Comparison of ENCODE assay signal across 14 cellular contexts in genomic region chr3:46924921-46925584, GRCh38. TPM values are rescaled to one million over a fixed set of nuclear protein-coding genes. Genes with fewer than 3 reads are reported as not detected.
A peak's percentile ranks its signal among the peaks of the same experiment; 100 is the strongest.
DNase-seq lines count a peak whose midpoint lies in the region; ATAC-seq and TF ChIP-seq lines count a peak whose summit lies in the region.
"Had no signal": no experiment of that assay in that cellular context is flagged by ENCODE, and none has a peak within 500 bp of the region (broad histone marks: within the 10 kb centered on the region; RNA-seq: fewer than 3 reads in every experiment).

No MANE protein-coding gene starts in this region.

- H3K27ac Mint-ChIP-seq in activated CD8-positive, alpha-beta T cell treated with anti-CD3 and anti-CD28 coated beads, Interleukin-2, amount 10 ng/mL, durations not matched to agents 7 days and 5 days: peak overlapping the region; percentile 83
- H3K27ac Mint-ChIP-seq in activated CD8-positive, alpha-beta T cell treated with anti-CD3 and anti-CD28 coated beads for 36 hours: no peak overlapping the region
- H3K27ac Mint-ChIP-seq in activated naive CD8-positive, alpha-beta T cell treated with anti-CD3 and anti-CD28 coated beads, Interleukin-2, amount 10 ng/mL, durations not matched to agents 7 days and 5 days: peak overlapping the region; percentile 56
- H3K27ac Mint-ChIP-seq in Calu3 (ENCODE audit: unreplicated experiment): no peak overlapping the region

- no peak overlapping the region for H3K4me3 Mint-ChIP-seq in activated CD8-positive, alpha-beta T cell treated with anti-CD3 and anti-CD28 coated beads, Interleukin-2, amount 10 ng/mL, durations not matched to agents 7 days and 5 days
- H3K4me3 Mint-ChIP-seq in activated CD8-positive, alpha-beta T cell treated with anti-CD3 and anti-CD28 coated beads for 36 hours: no peak overlapping the region
- no peak overlapping the region for H3K4me3 Mint-ChIP-seq in activated naive CD8-positive, alpha-beta T cell treated with anti-CD3 and anti-CD28 coated beads, Interleukin-2, amount 10 ng/mL, durations not matched to agents 7 days and 5 days
- H3K4me3 Mint-ChIP-seq in Calu3 (ENCODE audit: low read depth, unreplicated experiment): no peak overlapping the region

- DNase-seq in activated CD8-positive, alpha-beta T cell treated with anti-CD3 and anti-CD28 coated beads, Interleukin-2, amount 10 ng/mL, durations not matched to agents 7 days and 5 days: no peak
- no peak for DNase-seq in activated CD8-positive, alpha-beta T cell treated with anti-CD3 and anti-CD28 coated beads for 36 hours
- DNase-seq in activated naive CD8-positive, alpha-beta T cell treated with anti-CD3 and anti-CD28 coated beads, Interleukin-2, amount 10 ng/mL, durations not matched to agents 7 days and 5 days: peak; percentile 22
- DNase-seq in thyroid gland (no peak), NOMO-1 treated with DMSO at 0.1 percent for 48 hours (lab: John Stamatoyannopoulos, UW; ENCODE audit: unreplicated experiment) (no peak), Calu3 (no peak)
- DNase-seq in effector CD4-positive, alpha-beta T cell: no peak
- DNase-seq: ACHN; foreskin melanocyte; NCI-H1417; stimulated activated naive CD4-positive, alpha-beta T cell treated with Interleukin-2 at 50 U/mL for 16 hours had no signal

- intact Hi-C loops in activated CD8-positive, alpha-beta T cell treated with anti-CD3 and anti-CD28 coated beads for 36 hours (cut with micrococcal nuclease): loop anchor here (5.0 kb wide), 1 partner anchor 72 kb away; no protein-coding TSS in a partner anchor
- intact Hi-C loops in thyroid gland (cut with DNase I) (loop anchor here (5.0 kb wide), 2 partner anchors 42 to 72 kb away; no protein-coding TSS in a partner anchor), Calu3 (cut with micrococcal nuclease; ENCODE audit: unreplicated experiment) (loop anchor here (5.0 kb wide), 1 partner anchor 72 kb away; no protein-coding TSS in a partner anchor)

- BruUV-seq in Calu3 (replicated peaks; lab: Mats Ljungman, UMichigan): no TSS peak

- peaks cover 12% of the 10 kb centered on the region for H3K9me3 Mint-ChIP-seq in activated CD8-positive, alpha-beta T cell treated with anti-CD3 and anti-CD28 coated beads, Interleukin-2, amount 10 ng/mL, durations not matched to agents 7 days and 5 days (ENCODE audit: insufficient read depth)
- H3K9me3 Mint-ChIP-seq in activated CD8-positive, alpha-beta T cell treated with anti-CD3 and anti-CD28 coated beads for 36 hours: peaks cover 5% of the 10 kb centered on the region
- H3K9me3 Mint-ChIP-seq in activated naive CD8-positive, alpha-beta T cell treated with anti-CD3 and anti-CD28 coated beads, Interleukin-2, amount 10 ng/mL, durations not matched to agents 7 days and 5 days: peaks cover 5% of the 10 kb centered on the region
- H3K9me3 Mint-ChIP-seq in Calu3 (ENCODE audit: low read depth, unreplicated experiment): no peaks in the 10 kb centered on the region

- H3K36me3 ChIP-seq in mesodermal cell (ENCODE audit: control insufficient read depth, insufficient read depth, low read length) (peaks cover 84% of the 10 kb centered on the region), thyroid gland (peaks cover 46 to 48% of the 10 kb centered on the region in 2 donors)

- WGBS in mesodermal cell (ENCODE audit: insufficient coverage in 2 of 2), 2 experiments: 94 to 97% methylated on average over 6 to 7 of the region's 10 CpGs
- WGBS in thyroid gland, 2 donors: 77 to 78% methylated on average over 5 to 9 of the region's 10 CpGs

- no peak for ATAC-seq in activated CD8-positive, alpha-beta T cell treated with anti-CD3 and anti-CD28 coated beads, Interleukin-2, amount 10 ng/mL, durations not matched to agents 7 days and 5 days
- ATAC-seq in activated CD8-positive, alpha-beta T cell treated with anti-CD3 and anti-CD28 coated beads for 36 hours: no peak
- no peak for ATAC-seq in activated naive CD8-positive, alpha-beta T cell treated with anti-CD3 and anti-CD28 coated beads, Interleukin-2, amount 10 ng/mL, durations not matched to agents 7 days and 5 days (ENCODE audit: low read depth)
- ATAC-seq: body of pancreas had no signal

- H3K9me3 ChIP-seq in mesodermal cell (ENCODE audit: control insufficient read depth, low read length) (no peaks in the 10 kb centered on the region), thyroid gland (no peaks in the 10 kb centered on the region)
- H3K9me3 ChIP-seq: body of pancreas had no signal

- no peaks in the 10 kb centered on the region for H3K27me3 Mint-ChIP-seq in activated CD8-positive, alpha-beta T cell treated with anti-CD3 and anti-CD28 coated beads, Interleukin-2, amount 10 ng/mL, durations not matched to agents 7 days and 5 days (ENCODE audit: low read depth)
- H3K27me3 Mint-ChIP-seq in activated CD8-positive, alpha-beta T cell treated with anti-CD3 and anti-CD28 coated beads for 36 hours: no peaks in the 10 kb centered on the region
- H3K27me3 Mint-ChIP-seq in activated naive CD8-positive, alpha-beta T cell treated with anti-CD3 and anti-CD28 coated beads, Interleukin-2, amount 10 ng/mL, durations not matched to agents 7 days and 5 days: no peaks in the 10 kb centered on the region
- no peaks in the 10 kb centered on the region for H3K27me3 Mint-ChIP-seq in Calu3 (ENCODE audit: unreplicated experiment)

- peaks cover 2% of the 10 kb centered on the region for H3K4me1 ChIP-seq in mesodermal cell (ENCODE audit: control insufficient read depth, insufficient read depth, low read length, poor library complexity, severe bottlenecking)
- H3K4me1 ChIP-seq in thyroid gland: peaks cover 48 to 52% of the 10 kb centered on the region in 2 donors

- POLR2A ChIA-PET in activated CD8-positive, alpha-beta T cell treated with anti-CD3 and anti-CD28 coated beads, Interleukin-2, amount 10 ng/mL, durations not matched to agents 7 days and 5 days (lab: Charles Lee): interaction anchor here (0.6 to 1.3 kb wide), 3 partner anchors 19 to 69 kb away, joined by 3 read pairs; partner anchors contain the start of gene NBEAL2
- POLR2A ChIA-PET in activated CD8-positive, alpha-beta T cell treated with anti-CD3 and anti-CD28 coated beads for 36 hours (lab: Charles Lee): no interaction called here
- POLR2A ChIA-PET in activated naive CD8-positive, alpha-beta T cell treated with anti-CD3 and anti-CD28 coated beads, Interleukin-2, amount 10 ng/mL, durations not matched to agents 7 days and 5 days (lab: Charles Lee): no interaction called here

- CTCF ChIA-PET in activated CD8-positive, alpha-beta T cell treated with anti-CD3 and anti-CD28 coated beads, Interleukin-2, amount 10 ng/mL, durations not matched to agents 7 days and 5 days (lab: Charles Lee): interaction anchor here (0.8 kb wide), 1 partner anchor 53 kb away, joined by 3 read pairs; no protein-coding TSS in a partner anchor
- CTCF ChIA-PET in activated CD8-positive, alpha-beta T cell treated with anti-CD3 and anti-CD28 coated beads for 36 hours (lab: Charles Lee): interaction anchor here (1.2 to 3.8 kb wide), 5 partner anchors 9 to 74 kb away, joined by 3 to 24 read pairs (median 3); no protein-coding TSS in a partner anchor
- CTCF ChIA-PET in Calu3 (lab: Charles Lee): interaction anchor here (0.7 to 0.8 kb wide), 2 partner anchors 12 to 131 kb away, joined by 3 read pairs; no protein-coding TSS in a partner anchor

- H3K4me3 ChIP-seq in mesodermal cell (ENCODE audit: extremely low read depth, insufficient read depth, low read length, poor library complexity, severe bottlenecking) (no peak overlapping the region), thyroid gland (replicated peaks in 1 of 3) (no peak overlapping the region)
- H3K4me3 ChIP-seq: body of pancreas had no signal

- TF ChIP-seq CTCF in activated CD8-positive, alpha-beta T cell treated with anti-CD3 and anti-CD28 coated beads for 36 hours (IDR thresholded peaks at IDR 0.05): no peak
- no peak for TF ChIP-seq CTCF in thyroid gland (IDR thresholded peaks at IDR 0.05)
- no peak for TF ChIP-seq CTCF in Calu3 (IDR thresholded peaks at IDR 0.05; ENCODE audit: unreplicated experiment)

- peaks cover 59% of the 10 kb centered on the region for H3K4me1 Mint-ChIP-seq in activated CD8-positive, alpha-beta T cell treated with anti-CD3 and anti-CD28 coated beads, Interleukin-2, amount 10 ng/mL, durations not matched to agents 7 days and 5 days (ENCODE audit: low read depth)
- H3K4me1 Mint-ChIP-seq in activated CD8-positive, alpha-beta T cell treated with anti-CD3 and anti-CD28 coated beads for 36 hours (ENCODE audit: low read depth): peaks cover 33% of the 10 kb centered on the region
- H3K4me1 Mint-ChIP-seq in activated naive CD8-positive, alpha-beta T cell treated with anti-CD3 and anti-CD28 coated beads, Interleukin-2, amount 10 ng/mL, durations not matched to agents 7 days and 5 days: peaks cover 45% of the 10 kb centered on the region
- H3K4me1 Mint-ChIP-seq in Calu3 (ENCODE audit: low read depth, unreplicated experiment): peaks cover 12% of the 10 kb centered on the region

- no peak for TF ChIP-seq POLR2A in thyroid gland (IDR thresholded peaks at IDR 0.05)

- peak overlapping the region; percentile 10 for H3K27ac ChIP-seq in mesodermal cell (ENCODE audit: low read depth, low read length, severe bottlenecking)
- peak overlapping the region in 2 of 3 donors; percentile 81 to 88 for H3K27ac ChIP-seq in thyroid gland

- H3K36me3 Mint-ChIP-seq in activated CD8-positive, alpha-beta T cell treated with anti-CD3 and anti-CD28 coated beads, Interleukin-2, amount 10 ng/mL, durations not matched to agents 7 days and 5 days (ENCODE audit: low read depth): peaks cover 68% of the 10 kb centered on the region
- peaks cover 57% of the 10 kb centered on the region for H3K36me3 Mint-ChIP-seq in activated CD8-positive, alpha-beta T cell treated with anti-CD3 and anti-CD28 coated beads for 36 hours (ENCODE audit: low read depth)
- H3K36me3 Mint-ChIP-seq in activated naive CD8-positive, alpha-beta T cell treated with anti-CD3 and anti-CD28 coated beads, Interleukin-2, amount 10 ng/mL, durations not matched to agents 7 days and 5 days: peaks cover 32% of the 10 kb centered on the region
- peaks cover 33% of the 10 kb centered on the region for H3K36me3 Mint-ChIP-seq in Calu3 (ENCODE audit: insufficient read depth, unreplicated experiment)

- H3K27me3 ChIP-seq in thyroid gland: no peaks in the 10 kb centered on the region
- H3K27me3 ChIP-seq: body of pancreas had no signal

RNA-seq across cellular contexts. Expression of gene PTH1R, which starts 47.5 kb away (rescaled TPM):
- not detected for total RNA-seq in activated CD8-positive, alpha-beta T cell treated with anti-CD3 and anti-CD28 coated beads, Interleukin-2, amount 10 ng/mL, durations not matched to agents 7 days and 5 days
- not detected for total RNA-seq in activated CD8-positive, alpha-beta T cell treated with anti-CD3 and anti-CD28 coated beads for 36 hours
- not detected for total RNA-seq in activated naive CD8-positive, alpha-beta T cell treated with anti-CD3 and anti-CD28 coated beads, Interleukin-2, amount 10 ng/mL, durations not matched to agents 7 days and 5 days
- 35.5 TPM for polyA plus RNA-seq in mesodermal cell (2013, experiment 1 of 2)
- polyA plus RNA-seq in mesodermal cell (2013, experiment 2 of 2): 25.6 TPM
- total RNA-seq in thyroid gland: 10 to 100 TPM in 1 of 4 donors, 1 to 10 TPM in 3; 1.2 to 10.6 (median 4.4) TPM
- total RNA-seq in Calu3 (2022): not detected in 2 replicates
- total RNA-seq: activated T-helper 2 cell treated with anti-CD3 and anti-CD28 coated beads, Interferon-gamma antibody, Interleukin-2, Interleukin-4, amounts not matched to agents 10 μg/mL and 5 μg/mL and 100 μg/mL, durations not matched to agents 14 hours and 24 hours and 36 hours had no signal

RNA-seq across cellular contexts. Expression of gene CCDC12, which starts 51.5 kb away (rescaled TPM):
- 10 to 100 TPM; 59.4 to 62.2 TPM for total RNA-seq in activated CD8-positive, alpha-beta T cell treated with anti-CD3 and anti-CD28 coated beads, Interleukin-2, amount 10 ng/mL, durations not matched to agents 7 days and 5 days
- total RNA-seq in activated CD8-positive, alpha-beta T cell treated with anti-CD3 and anti-CD28 coated beads for 36 hours: 10 to 100 TPM; 51.2 to 51.6 TPM
- 10 to 100 TPM; 58.6 to 60.0 TPM for total RNA-seq in activated naive CD8-positive, alpha-beta T cell treated with anti-CD3 and anti-CD28 coated beads, Interleukin-2, amount 10 ng/mL, durations not matched to agents 7 days and 5 days
- 34.0 TPM for polyA plus RNA-seq in mesodermal cell (2013, experiment 1 of 2)
- 32.3 TPM for polyA plus RNA-seq in mesodermal cell (2013, experiment 2 of 2)
- total RNA-seq in thyroid gland (10 to 100 TPM; 43.2 to 60.6 (median 51.8) TPM), Calu3 (2022) (47.3 and 47.5 TPM in 2 replicates)

RNA-seq across cellular contexts. Expression of gene NBEAL2, which starts 54.4 kb away (rescaled TPM):
- total RNA-seq in activated CD8-positive, alpha-beta T cell treated with anti-CD3 and anti-CD28 coated beads, Interleukin-2, amount 10 ng/mL, durations not matched to agents 7 days and 5 days: 100 to 1,000 TPM; 206 to 212 TPM
- total RNA-seq in activated CD8-positive, alpha-beta T cell treated with anti-CD3 and anti-CD28 coated beads for 36 hours: 10 to 100 TPM; 58.9 to 63.7 TPM
- 100 to 1,000 TPM; 165 to 178 TPM for total RNA-seq in activated naive CD8-positive, alpha-beta T cell treated with anti-CD3 and anti-CD28 coated beads, Interleukin-2, amount 10 ng/mL, durations not matched to agents 7 days and 5 days
- 25.5 TPM for polyA plus RNA-seq in mesodermal cell (2013, experiment 1 of 2)
- polyA plus RNA-seq in mesodermal cell (2013, experiment 2 of 2): 18.9 TPM
- total RNA-seq in thyroid gland: 10 to 100 TPM; 19.4 to 38.6 (median 27.5) TPM
- total RNA-seq in Calu3 (2022): 115 and 143 TPM in 2 replicates

Comparison
In these comparisons a context has a peak if more than half of its experiments do, and no peak if none do; other contexts are left out.
1. H3K27ac Mint-ChIP-seq: peak in activated CD8-positive, alpha-beta T cell treated with anti-CD3 and anti-CD28 coated beads, Interleukin-2, amount 10 ng/mL, durations not matched to agents 7 days and 5 days (single experiment) and activated naive CD8-positive, alpha-beta T cell treated with anti-CD3 and anti-CD28 coated beads, Interleukin-2, amount 10 ng/mL, durations not matched to agents 7 days and 5 days (single experiment); none in activated CD8-positive, alpha-beta T cell treated with anti-CD3 and anti-CD28 coated beads for 36 hours (single experiment) and Calu3 (single experiment).